ENCODE assay signal across 1 cellular context in genomic region chr15:36856339-36856973, GRCh38.
TF ChIP-seq lines count a peak whose summit lies in the region.

No MANE protein-coding gene starts in this region.

TF ChIP-seq in GM23338, 12 proteins besides CTCF, POLR2A, EP300 and RAD21 (continued from another document):
- TF ChIP-seq EZH2phosphoT487 (IDR thresholded peaks at IDR 0.05; ENCODE audit: unreplicated experiment) (no peak), JUNB (IDR thresholded peaks at IDR 0.05; ENCODE audit: unreplicated experiment) (no peak), POLR2AphosphoS5 (IDR thresholded peaks at IDR 0.05; ENCODE audit: low read depth) (no peak), NANOG (IDR thresholded peaks at IDR 0.05; ENCODE audit: borderline replicate concordance) (no peak)
